In the genomic region with DNA sequence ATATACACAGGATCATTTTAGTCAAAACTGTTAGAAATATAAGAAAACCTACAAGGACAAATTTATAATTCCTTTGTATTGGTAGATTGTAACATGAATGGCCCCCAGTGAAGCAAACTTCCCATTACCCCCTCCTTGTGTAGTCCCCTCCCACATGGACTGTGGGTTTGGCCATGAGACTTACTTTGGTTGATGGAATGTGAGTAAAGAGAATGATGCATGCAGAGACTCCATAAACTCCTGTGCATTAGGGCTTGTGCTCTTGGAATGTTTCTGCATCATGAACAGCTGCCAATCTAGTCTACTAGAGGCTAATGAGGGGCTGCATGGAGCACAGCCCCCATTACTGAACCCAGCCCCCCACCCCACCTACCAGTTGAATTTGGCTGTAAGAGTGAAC, we compare ENCODE assay signal across 20 cellular contexts. TPM values are rescaled to one million over a fixed set of nuclear protein-coding genes. Genes with fewer than 3 reads are reported as not detected.
DNase-seq lines count a peak whose midpoint lies in the region; ATAC-seq, FAIRE-seq and TF ChIP-seq lines count a peak whose summit lies in the region.
"Had no signal": no experiment of that assay in that cellular context is flagged by ENCODE, and none has a peak within 500 bp of the region (broad histone marks: within the 10 kb centered on the region; RNA-seq: fewer than 3 reads in every experiment).

No MANE protein-coding gene starts in this region.

- no peaks in the 10 kb centered on the region for H3K36me3 Mint-ChIP-seq in astrocyte (ENCODE audit: low read depth, unreplicated experiment)

- TF ChIP-seq RAD21 in Ishikawa (IDR thresholded peaks at IDR 0.05; ENCODE audit: low read depth): no peak

- ATAC-seq in right cardiac atrium: no peak
- no peak for ATAC-seq in GM18909 (IDR thresholded peaks at IDR 0.05; ENCODE audit: poor library complexity, unreplicated experiment)

- TF ChIP-seq EP300 in Ishikawa (IDR thresholded peaks at IDR 0.05; ENCODE audit: borderline replicate concordance): peak; percentile 36; the same call in 1 of the 2 replicates

- H2AFZ ChIP-seq in astrocyte (ENCODE audit: low read depth, low read length): no peak overlapping the region

- no peak overlapping the region for H3K9ac ChIP-seq in astrocyte (ENCODE audit: low read length)

- H3K79me2 ChIP-seq in astrocyte (ENCODE audit: insufficient read depth, low read length): no peaks in the 10 kb centered on the region

- intact Hi-C loops in right cardiac atrium (cut with DNase I): no loop called here

- peaks cover 8% of the 10 kb centered on the region for H3K27me3 ChIP-seq in astrocyte (ENCODE audit: insufficient read depth, low read length)
- H3K27me3 ChIP-seq in small intestine (ENCODE audit: control insufficient read depth in 2 of 2, insufficient read depth in 2 of 2, low read length in 2 of 2): no peaks in the 10 kb centered on the region
- H3K27me3 ChIP-seq in right cardiac atrium (ENCODE audit: control insufficient read depth, insufficient read depth): no peaks in the 10 kb centered on the region

- no peaks in the 10 kb centered on the region for H3K9me3 Mint-ChIP-seq in astrocyte (ENCODE audit: unreplicated experiment)
- H3K9me3 Mint-ChIP-seq: IgD-negative memory B cell had no signal

- H3K4me2 ChIP-seq in astrocyte (ENCODE audit: low read length): no peak overlapping the region

- H3K4me1 Mint-ChIP-seq in astrocyte (ENCODE audit: low read depth, unreplicated experiment): peaks cover 12% of the 10 kb centered on the region

- no peak for TF ChIP-seq CTCF in astrocyte (IDR thresholded peaks at IDR 0.05; ENCODE audit: insufficient read depth, low read depth, low read length)

- no peaks in the 10 kb centered on the region for H4K20me1 ChIP-seq in astrocyte (ENCODE audit: insufficient read depth, low read length)

- FAIRE-seq in astrocyte (lab: Jason Lieb, UNC) (no peak), small intestine (lab: Jason Lieb, UNC) (no peak)

- DNase-seq in ELR (ENCODE audit: low read depth) (peak; percentile 26), astrocyte (ENCODE audit: low read depth) (peak; percentile 10), left kidney (ENCODE audit: low read depth, low spot score) (peak; percentile 32), small intestine (no peak), right cardiac atrium (no peak), Kasumi-1 (lab: John Stamatoyannopoulos, UW) (no peak)
- DNase-seq: COR-L47, DMS 273 treated with DMSO at 0.1 percent for 48 hours, NCI-H1105 treated with DMSO at 0.1 percent for 48 hours, NCI-H1694, NCI-H2081 treated with DMSO at 0.1 percent for 48 hours, NCI-H510A, NCI-H748 treated with DMSO at 0.1 percent for 48 hours, SHP77 had no signal

- no peaks in the 10 kb centered on the region for H3K4me1 ChIP-seq in astrocyte (ENCODE audit: insufficient read depth, low read length)
- no peaks in the 10 kb centered on the region for H3K4me1 ChIP-seq in small intestine (ENCODE audit: control insufficient read depth in 2 of 2, insufficient read depth in 1 of 2, low read depth in 1 of 2, low read length in 1 of 2)
- no peaks in the 10 kb centered on the region for H3K4me1 ChIP-seq in right cardiac atrium (ENCODE audit: control insufficient read depth, insufficient read depth, low read length)

- no peak overlapping the region for H3K27ac Mint-ChIP-seq in astrocyte (ENCODE audit: unreplicated experiment)
- H3K27ac Mint-ChIP-seq: IgD-negative memory B cell had no signal

- no peak overlapping the region for H3K27ac ChIP-seq in astrocyte (ENCODE audit: low read depth, low read length)
- no peak overlapping the region for H3K27ac ChIP-seq in small intestine (ENCODE audit: low read depth in 1 of 2, low read length in 1 of 2)
- no peak overlapping the region for H3K27ac ChIP-seq in right cardiac atrium (ENCODE audit: low read length)
- H3K27ac ChIP-seq: SK-N-MC had no signal

- no peak overlapping the region for H3K4me3 Mint-ChIP-seq in astrocyte (ENCODE audit: unreplicated experiment)
- H3K4me3 Mint-ChIP-seq: IgD-negative memory B cell had no signal

- H3K4me3 ChIP-seq in astrocyte (ENCODE audit: insufficient read depth, low read depth, low read length) (no peak overlapping the region), small intestine (ENCODE audit: low read depth in 1 of 2, low read length in 2 of 2) (no peak overlapping the region), right cardiac atrium (ENCODE audit: low read length) (no peak overlapping the region)
- H3K4me3 ChIP-seq: SK-N-MC had no signal

- H3K36me3 ChIP-seq in astrocyte (ENCODE audit: insufficient read depth, low read length) (no peaks in the 10 kb centered on the region), small intestine (ENCODE audit: control insufficient read depth in 2 of 2, insufficient read depth in 2 of 2, low read length in 2 of 2) (no peaks in the 10 kb centered on the region)

- H3K9me3 ChIP-seq in astrocyte (ENCODE audit: insufficient read depth, low read depth, low read length) (no peaks in the 10 kb centered on the region), small intestine (ENCODE audit: control insufficient read depth, low read depth) (no peaks in the 10 kb centered on the region), right cardiac atrium (ENCODE audit: control insufficient read depth, low read length) (no peaks in the 10 kb centered on the region)

- peaks cover 5% of the 10 kb centered on the region for H3K27me3 Mint-ChIP-seq in astrocyte (ENCODE audit: low read depth, unreplicated experiment)

TF ChIP-seq in Ishikawa, 13 proteins besides CTCF, POLR2A, EP300 and RAD21:
- TF ChIP-seq NFIC (IDR thresholded peaks at IDR 0.05): 0 out of 2 replicates have a peak, but pooled peaks have one; percentile 28
- TF ChIP-seq TEAD4 (IDR thresholded peaks at IDR 0.05): peak; percentile 62
- no peak for TF ChIP-seq ZBTB7A (IDR thresholded peaks at IDR 0.05; ENCODE audit: low read depth)
- no peak for TF ChIP-seq TCF12 (IDR thresholded peaks at IDR 0.05; ENCODE audit: low read depth)
- no peak for TF ChIP-seq FOXM1 (IDR thresholded peaks at IDR 0.05; ENCODE audit: borderline replicate concordance, low read depth)
- TF ChIP-seq CREB1 (IDR thresholded peaks at IDR 0.05; ENCODE audit: low read depth): no peak
- TF ChIP-seq, protein P1, sequence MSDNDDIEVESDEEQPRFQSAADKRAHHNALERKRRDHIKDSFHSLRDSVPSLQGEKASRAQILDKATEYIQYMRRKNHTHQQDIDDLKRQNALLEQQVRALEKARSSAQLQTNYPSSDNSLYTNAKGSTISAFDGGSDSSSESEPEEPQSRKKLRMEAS (IDR thresholded peaks at IDR 0.05): no peak
- TF ChIP-seq EGR1 (IDR thresholded peaks at IDR 0.05): no peak

RNA-seq across cellular contexts. Expression of gene TGFA, which starts 8.3 kb away (rescaled TPM):
- total RNA-seq in astrocyte (0.55 and 1.4 TPM in 2 replicates), right cardiac atrium (under 1 TPM; 0.47 to 0.96 (median 0.58) TPM)
- polyA plus RNA-seq in small intestine (1 to 10 TPM; 6.3 to 9.6 (median 8.9) TPM), right cardiac atrium (0.81 TPM)
- total RNA-seq: LHCN-M2, OCI-LY7 had no signal

Comparison
In these comparisons a context has a peak if more than half of its experiments do, and no peak if none do; other contexts are left out.
1. DNase-seq: peak in ELR (single experiment), astrocyte (single experiment) and left kidney (single experiment); none in small intestine (single experiment), right cardiac atrium (0 of 3) and Kasumi-1 (0 of 2).